1 cellular context compared by ENCODE assay signal in the genomic region with DNA sequence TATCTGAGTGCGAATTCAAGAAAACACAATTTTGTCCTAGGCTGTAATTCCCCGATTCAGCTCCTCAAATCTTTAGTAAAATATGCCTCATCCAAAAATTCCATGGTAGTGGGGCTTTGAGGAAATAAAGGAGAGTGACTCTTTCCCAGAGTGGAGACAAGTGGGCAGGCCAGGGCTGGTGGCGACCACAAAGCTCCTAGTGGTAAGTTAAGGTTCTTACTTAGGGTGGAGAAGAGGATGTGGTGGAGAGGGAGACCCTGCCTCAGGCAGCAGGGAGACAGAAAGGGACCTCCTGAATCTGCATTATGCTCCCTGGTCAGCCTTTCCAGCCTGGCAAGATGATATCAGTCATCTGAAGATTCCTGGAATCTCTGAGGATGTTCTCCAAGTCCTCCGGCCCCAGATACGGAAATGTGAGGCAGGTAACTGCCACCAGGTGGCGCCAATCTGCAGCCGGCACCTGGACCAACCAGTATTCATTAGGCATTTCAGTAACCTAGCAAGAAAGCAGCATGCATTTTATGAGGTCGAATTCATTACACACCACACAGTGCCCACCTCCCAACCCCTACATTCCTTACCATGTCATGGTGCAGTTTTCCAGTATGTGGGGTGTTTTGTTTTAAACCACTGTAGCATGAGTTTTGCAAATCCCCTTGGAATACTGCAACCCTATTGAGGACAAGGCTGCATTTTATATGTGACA.
TF ChIP-seq lines count a peak whose summit lies in the region.

No MANE protein-coding gene starts in this region.

TF ChIP-seq in WTC11, 78 proteins besides CTCF, POLR2A, EP300 and RAD21 (continued from another document):
- TF ChIP-seq, protein P1, sequence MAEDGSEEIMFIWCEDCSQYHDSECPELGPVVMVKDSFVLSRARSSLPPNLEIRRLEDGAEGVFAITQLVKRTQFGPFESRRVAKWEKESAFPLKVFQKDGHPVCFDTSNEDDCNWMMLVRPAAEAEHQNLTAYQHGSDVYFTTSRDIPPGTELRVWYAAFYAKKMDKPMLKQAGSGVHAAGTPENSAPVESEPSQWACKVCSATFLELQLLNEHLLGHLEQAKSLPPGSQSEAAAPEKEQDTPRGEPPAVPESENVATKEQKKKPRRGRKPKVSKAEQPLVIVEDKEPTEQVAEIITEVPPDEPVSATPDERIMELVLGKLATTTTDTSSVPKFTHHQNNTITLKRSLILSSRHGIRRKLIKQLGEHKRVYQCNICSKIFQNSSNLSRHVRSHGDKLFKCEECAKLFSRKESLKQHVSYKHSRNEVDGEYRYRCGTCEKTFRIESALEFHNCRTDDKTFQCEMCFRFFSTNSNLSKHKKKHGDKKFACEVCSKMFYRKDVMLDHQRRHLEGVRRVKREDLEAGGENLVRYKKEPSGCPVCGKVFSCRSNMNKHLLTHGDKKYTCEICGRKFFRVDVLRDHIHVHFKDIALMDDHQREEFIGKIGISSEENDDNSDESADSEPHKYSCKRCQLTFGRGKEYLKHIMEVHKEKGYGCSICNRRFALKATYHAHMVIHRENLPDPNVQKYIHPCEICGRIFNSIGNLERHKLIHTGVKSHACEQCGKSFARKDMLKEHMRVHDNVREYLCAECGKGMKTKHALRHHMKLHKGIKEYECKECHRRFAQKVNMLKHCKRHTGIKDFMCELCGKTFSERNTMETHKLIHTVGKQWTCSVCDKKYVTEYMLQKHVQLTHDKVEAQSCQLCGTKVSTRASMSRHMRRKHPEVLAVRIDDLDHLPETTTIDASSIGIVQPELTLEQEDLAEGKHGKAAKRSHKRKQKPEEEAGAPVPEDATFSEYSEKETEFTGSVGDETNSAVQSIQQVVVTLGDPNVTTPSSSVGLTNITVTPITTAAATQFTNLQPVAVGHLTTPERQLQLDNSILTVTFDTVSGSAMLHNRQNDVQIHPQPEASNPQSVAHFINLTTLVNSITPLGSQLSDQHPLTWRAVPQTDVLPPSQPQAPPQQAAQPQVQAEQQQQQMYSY (CRISPR knock-in tag; IDR thresholded peaks at IDR 0.05) = no peak
- TF ChIP-seq, protein P2, sequence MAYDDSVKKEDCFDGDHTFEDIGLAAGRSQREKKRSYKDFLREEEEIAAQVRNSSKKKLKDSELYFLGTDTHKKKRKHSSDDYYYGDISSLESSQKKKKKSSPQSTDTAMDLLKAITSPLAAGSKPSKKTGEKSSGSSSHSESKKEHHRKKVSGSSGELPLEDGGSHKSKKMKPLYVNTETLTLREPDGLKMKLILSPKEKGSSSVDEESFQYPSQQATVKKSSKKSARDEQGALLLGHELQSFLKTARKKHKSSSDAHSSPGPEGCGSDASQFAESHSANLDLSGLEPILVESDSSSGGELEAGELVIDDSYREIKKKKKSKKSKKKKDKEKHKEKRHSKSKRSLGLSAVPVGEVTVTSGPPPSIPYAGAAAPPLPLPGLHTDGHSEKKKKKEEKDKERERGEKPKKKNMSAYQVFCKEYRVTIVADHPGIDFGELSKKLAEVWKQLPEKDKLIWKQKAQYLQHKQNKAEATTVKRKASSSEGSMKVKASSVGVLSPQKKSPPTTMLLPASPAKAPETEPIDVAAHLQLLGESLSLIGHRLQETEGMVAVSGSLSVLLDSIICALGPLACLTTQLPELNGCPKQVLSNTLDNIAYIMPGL (CRISPR knock-in tag; IDR thresholded peaks at IDR 0.05) = no peak
- TF ChIP-seq FOXP1 (CRISPR knock-in tag; IDR thresholded peaks at IDR 0.05; ENCODE audit: borderline replicate concordance) (no peak), ZNF423 (CRISPR knock-in tag; IDR thresholded peaks at IDR 0.05) (no peak), MYBL2 (CRISPR knock-in tag; IDR thresholded peaks at IDR 0.05) (no peak), SP1 (CRISPR knock-in tag; conservative IDR thresholded peaks at IDR 0.05) (no peak), TEAD4 (CRISPR knock-in tag; IDR thresholded peaks at IDR 0.05) (no peak), GRHL2 (CRISPR knock-in tag; IDR thresholded peaks at IDR 0.05; ENCODE audit: insufficient replicate concordance, severe bottlenecking) (no peak)
- TF ChIP-seq, protein P3, sequence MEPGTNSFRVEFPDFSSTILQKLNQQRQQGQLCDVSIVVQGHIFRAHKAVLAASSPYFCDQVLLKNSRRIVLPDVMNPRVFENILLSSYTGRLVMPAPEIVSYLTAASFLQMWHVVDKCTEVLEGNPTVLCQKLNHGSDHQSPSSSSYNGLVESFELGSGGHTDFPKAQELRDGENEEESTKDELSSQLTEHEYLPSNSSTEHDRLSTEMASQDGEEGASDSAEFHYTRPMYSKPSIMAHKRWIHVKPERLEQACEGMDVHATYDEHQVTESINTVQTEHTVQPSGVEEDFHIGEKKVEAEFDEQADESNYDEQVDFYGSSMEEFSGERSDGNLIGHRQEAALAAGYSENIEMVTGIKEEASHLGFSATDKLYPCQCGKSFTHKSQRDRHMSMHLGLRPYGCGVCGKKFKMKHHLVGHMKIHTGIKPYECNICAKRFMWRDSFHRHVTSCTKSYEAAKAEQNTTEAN (CRISPR knock-in tag; IDR thresholded peaks at IDR 0.05) = no peak
- TF ChIP-seq, protein P4, sequence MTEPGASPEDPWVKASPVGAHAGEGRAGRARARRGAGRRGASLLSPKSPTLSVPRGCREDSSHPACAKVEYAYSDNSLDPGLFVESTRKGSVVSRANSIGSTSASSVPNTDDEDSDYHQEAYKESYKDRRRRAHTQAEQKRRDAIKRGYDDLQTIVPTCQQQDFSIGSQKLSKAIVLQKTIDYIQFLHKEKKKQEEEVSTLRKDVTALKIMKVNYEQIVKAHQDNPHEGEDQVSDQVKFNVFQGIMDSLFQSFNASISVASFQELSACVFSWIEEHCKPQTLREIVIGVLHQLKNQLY (CRISPR knock-in tag; IDR thresholded peaks at IDR 0.05) = no peak
- TF ChIP-seq, protein P5, sequence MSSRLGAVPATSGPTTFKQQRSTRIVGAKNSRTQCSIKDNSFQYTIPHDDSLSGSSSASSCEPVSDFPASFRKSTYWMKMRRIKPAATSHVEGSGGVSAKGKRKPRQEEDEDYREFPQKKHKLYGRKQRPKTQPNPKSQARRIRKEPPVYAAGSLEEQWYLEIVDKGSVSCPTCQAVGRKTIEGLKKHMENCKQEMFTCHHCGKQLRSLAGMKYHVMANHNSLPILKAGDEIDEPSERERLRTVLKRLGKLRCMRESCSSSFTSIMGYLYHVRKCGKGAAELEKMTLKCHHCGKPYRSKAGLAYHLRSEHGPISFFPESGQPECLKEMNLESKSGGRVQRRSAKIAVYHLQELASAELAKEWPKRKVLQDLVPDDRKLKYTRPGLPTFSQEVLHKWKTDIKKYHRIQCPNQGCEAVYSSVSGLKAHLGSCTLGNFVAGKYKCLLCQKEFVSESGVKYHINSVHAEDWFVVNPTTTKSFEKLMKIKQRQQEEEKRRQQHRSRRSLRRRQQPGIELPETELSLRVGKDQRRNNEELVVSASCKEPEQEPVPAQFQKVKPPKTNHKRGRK (CRISPR knock-in tag; IDR thresholded peaks at IDR 0.05; ENCODE audit: borderline replicate concordance) = no peak
